Comparison of ENCODE assay signal across 7 cellular contexts in genomic region chr1:219385786-219386427, GRCh38.
A peak's percentile ranks its signal among the peaks of the same experiment; 100 is the strongest.
DNase-seq lines count a peak whose midpoint lies in the region; ATAC-seq, FAIRE-seq and TF ChIP-seq lines count a peak whose summit lies in the region.

No MANE protein-coding gene starts in this region.

- SMC1A ChIA-PET in GM12878 (lab: Charles Lee; ENCODE audit: uncharacterized antibody, unreplicated experiment) = interaction anchor here (0.7 to 1.1 kb wide), 8 partner anchors 13 to 1047 kb away, joined by 3 to 4 read pairs (median 3); no protein-coding TSS in a partner anchor

- peak; percentile 96 for TF ChIP-seq RAD21 in GM12878 (IDR thresholded peaks at IDR 0.05; ENCODE audit: insufficient read depth, low read depth, low read length)

- intact Hi-C loops in GM12878 (cut with micrococcal nuclease; ENCODE audit: unreplicated experiment) = loop anchor here (1.0 to 10.0 kb wide), 5 partner anchors 181 to 1049 kb away; no protein-coding TSS in a partner anchor

- TF ChIP-seq EP300 in GM12878 (IDR thresholded peaks at IDR 0.05; ENCODE audit: borderline replicate concordance in 1 of 2, control insufficient read depth in 1 of 2, low read depth in 2 of 2, low read length in 2 of 2) = no peak

- no peaks in the 10 kb centered on the region for H3K36me3 ChIP-seq in GM12878 (ENCODE audit: control insufficient read depth in 2 of 2, insufficient read depth in 2 of 2, low read length in 1 of 2)

- RAD21 ChIA-PET in GM12878 (lab: Charles Lee; ENCODE audit: unreplicated experiment) = interaction anchor here (1.0 to 1.1 kb wide), 2 partner anchors 28 to 178 kb away, joined by 3 to 4 read pairs; no protein-coding TSS in a partner anchor

- TF ChIP-seq POLR2A in GM12878 (IDR thresholded peaks at IDR 0.05; ENCODE audit: low read depth, low read length) = no peak

- FAIRE-seq in GM12878 (lab: Jason Lieb, UNC) = peak; percentile 72

- peaks cover 0 to 2% of the 10 kb centered on the region in 2 donors for H3K9me3 Mint-ChIP-seq in stimulated activated naive B cell treated with anti-CD40 and anti-IgM and Interleukin-4, amounts not matched to agents 10 μg/mL and 1 μg/mL and 100 μg/mL, for 72 hours

- H3K27ac Mint-ChIP-seq in stimulated activated naive B cell treated with anti-CD40 and anti-IgM and Interleukin-4, amounts not matched to agents 10 μg/mL and 1 μg/mL and 100 μg/mL, for 72 hours = no peak overlapping the region

- no peaks in the 10 kb centered on the region for H3K4me1 ChIP-seq in GM12878 (ENCODE audit: control insufficient read depth, insufficient read depth, low read length)

- 15% methylated on average over 3 of the region's 3 CpGs for WGBS in GM12878 (ENCODE audit: insufficient coverage, insufficient replicate concordance, low lambda C conversion rate, missing lambda C conversion rate)

- POLR2A ChIA-PET in GM12878 (lab: Charles Lee) = interaction anchor here (0.6 kb wide), 1 partner anchor 1271 kb away, joined by 3 read pairs; no protein-coding TSS in a partner anchor

- ATAC-seq in GM21515 (IDR thresholded peaks at IDR 0.05; ENCODE audit: unreplicated experiment) (peak; percentile 92), GM12878 (peak; percentile 99)
- peak; percentile 70 to 78 for ATAC-seq in stimulated activated naive B cell treated with anti-CD40 and anti-IgM and Interleukin-4, amounts not matched to agents 10 μg/mL and 1 μg/mL and 100 μg/mL, for 72 hours (replicated peaks)

- no peaks in the 10 kb centered on the region for H3K27me3 ChIP-seq in GM12878 (replicated peaks in 1 of 2; ENCODE audit: control insufficient read depth in 2 of 2, insufficient read depth in 2 of 2, low read length in 1 of 2)

- H3K9ac ChIP-seq in GM12878 (ENCODE audit: control insufficient read depth, insufficient read depth, low read length) = no peak overlapping the region

- no peak overlapping the region for H2AFZ ChIP-seq in GM12878 (ENCODE audit: control insufficient read depth, low read depth, low read length)

- DNase-seq in GM10266 (ENCODE audit: extremely low spot score) (peak; percentile 39), HK-2 (ENCODE audit: unreplicated experiment) (peak; percentile 70), NCI-H82 treated with DMSO at 0.1 percent for 48 hours (lab: John Stamatoyannopoulos, UW; ENCODE audit: unreplicated experiment) (peak; percentile 12), GM12878 (ENCODE audit: low read depth, low spot score) (peak; percentile 5), iris pigment epithelial cell (ENCODE audit: low read depth) (peak; percentile 74)
- DNase-seq in stimulated activated naive B cell treated with anti-CD40 and anti-IgM and Interleukin-4, amounts not matched to agents 10 μg/mL and 1 μg/mL and 100 μg/mL, for 72 hours = peak; percentile 14

- no peak overlapping the region for H3K27ac ChIP-seq in GM12878 (ENCODE audit: control insufficient read depth, insufficient read depth)

- peaks cover 0 to 14% of the 10 kb centered on the region in 2 donors for H3K27me3 Mint-ChIP-seq in stimulated activated naive B cell treated with anti-CD40 and anti-IgM and Interleukin-4, amounts not matched to agents 10 μg/mL and 1 μg/mL and 100 μg/mL, for 72 hours

- no peak overlapping the region for H3K4me2 ChIP-seq in GM12878 (ENCODE audit: control insufficient read depth, insufficient read depth)

- no TSS peak for BruUV-seq in GM12878 (replicated peaks; lab: Mats Ljungman, UMichigan)

- H3K36me3 Mint-ChIP-seq in stimulated activated naive B cell treated with anti-CD40 and anti-IgM and Interleukin-4, amounts not matched to agents 10 μg/mL and 1 μg/mL and 100 μg/mL, for 72 hours = no peaks in the 10 kb centered on the region

- in situ Hi-C loops in GM12878 (cut with MboI) = no loop called here

- TF ChIP-seq CTCF in GM10266 (IDR thresholded peaks at IDR 0.05; ENCODE audit: control insufficient read depth, insufficient read depth, low read depth, missing control alignments) (peak; percentile 67), GM12878 (IDR thresholded peaks at IDR 0.05 in 2 of 3, conservative IDR thresholded peaks at IDR 0.05 in 1 of 3; ENCODE audit: control insufficient read depth in 2 of 3, extremely low read depth in 1 of 3, insufficient read depth in 1 of 3, low read depth in 3 of 3, low read length in 3 of 3) (peak; percentile 78 to 91 (median 90))

- H4K20me1 ChIP-seq in GM12878 (ENCODE audit: control insufficient read depth, insufficient read depth) = no peaks in the 10 kb centered on the region

- H3K79me2 ChIP-seq in GM12878 (ENCODE audit: control insufficient read depth, insufficient read depth, low read length) = no peaks in the 10 kb centered on the region

- no peaks in the 10 kb centered on the region for H3K4me1 Mint-ChIP-seq in stimulated activated naive B cell treated with anti-CD40 and anti-IgM and Interleukin-4, amounts not matched to agents 10 μg/mL and 1 μg/mL and 100 μg/mL, for 72 hours

- H3K4me3 ChIP-seq in GM12878 = no peak overlapping the region

- CTCF ChIA-PET in GM12878 (lab: Yijun Ruan, JAX) = interaction anchor here (0.5 to 2.2 kb wide), 15 partner anchors 9 to 1101 kb away, joined by 3 to 9 read pairs (median 4); no protein-coding TSS in a partner anchor

- H3K9me3 ChIP-seq in GM12878 (replicated peaks; ENCODE audit: control insufficient read depth, insufficient read depth, low read length) = no peaks in the 10 kb centered on the region

- H3K4me3 Mint-ChIP-seq in stimulated activated naive B cell treated with anti-CD40 and anti-IgM and Interleukin-4, amounts not matched to agents 10 μg/mL and 1 μg/mL and 100 μg/mL, for 72 hours = no peak overlapping the region

TF ChIP-seq in GM12878, 131 proteins besides CTCF, POLR2A, EP300 and RAD21:
- TF ChIP-seq SMC3 (IDR thresholded peaks at IDR 0.05; ENCODE audit: borderline replicate concordance, low read length) = peak; percentile 88
- TF ChIP-seq NFYA (IDR thresholded peaks at IDR 0.05; ENCODE audit: borderline replicate concordance, low read depth, low read length) = no peak
- peak; percentile 67; the same call in 1 of the 2 replicates for TF ChIP-seq YY1 (IDR thresholded peaks at IDR 0.05; ENCODE audit: low read depth, low read length)

Comparison
In these comparisons a context has a peak if more than half of its experiments do, and no peak if none do; other contexts are left out.
1. DNase-seq: peak in every context shown above with its lines; median percentile 74 in iris pigment epithelial cell; 70 in HK-2; 39 in GM10266; 14 in stimulated activated naive B cell treated with anti-CD40 and anti-IgM and Interleukin-4, amounts not matched to agents 10 μg/mL and 1 μg/mL and 100 μg/mL, for 72 hours; 12 in NCI-H82 treated with DMSO at 0.1 percent for 48 hours; 5 in GM12878.